8 cellular contexts compared by ENCODE assay signal in the genomic region with DNA sequence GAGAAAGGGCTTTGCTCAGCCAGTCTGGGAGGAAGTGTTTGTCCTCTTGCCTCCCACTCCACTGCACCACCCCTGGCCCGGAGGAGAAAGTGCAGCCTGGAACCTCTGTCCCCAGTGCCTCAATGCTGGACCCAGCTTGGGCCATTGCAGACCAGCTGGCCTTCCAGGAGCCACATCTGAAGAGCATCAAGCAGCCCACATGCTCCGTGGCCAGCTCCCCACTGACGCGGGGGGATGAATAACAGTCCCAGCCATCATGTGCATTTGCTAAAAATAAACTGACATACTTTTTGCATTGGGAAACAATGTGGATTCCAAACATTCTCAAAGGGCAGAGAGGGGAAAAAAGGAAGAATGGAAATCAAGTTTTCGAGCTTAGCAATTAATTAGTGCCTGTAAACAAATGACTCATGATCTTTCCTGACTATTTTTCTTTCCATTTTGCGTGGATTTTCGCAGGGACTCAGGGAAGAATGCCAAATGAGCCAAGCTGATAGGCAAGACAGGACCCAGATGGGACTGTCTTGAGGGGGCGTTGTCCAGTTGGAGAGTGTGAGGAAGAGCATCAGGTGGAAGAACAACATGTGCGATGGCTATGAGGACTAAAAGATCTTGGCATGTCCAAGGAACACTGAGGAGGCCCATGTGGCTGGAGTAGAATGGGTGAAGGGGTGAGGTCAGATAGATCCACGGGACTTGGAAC. TPM values are rescaled to one million over a fixed set of nuclear protein-coding genes. Genes with fewer than 3 reads are reported as not detected.
DNase-seq lines count a peak whose midpoint lies in the region; ATAC-seq and TF ChIP-seq lines count a peak whose summit lies in the region.

No MANE protein-coding gene starts in this region.

- in situ Hi-C loops in IMR-90 (cut with MboI; ENCODE audit: low sequenced_read_pairs) (no loop called here), transverse colon (cut with MboI; ENCODE audit: low pct_ligation_motif_present in 1 of 4, low pct_unique_long_range_greater_than_20kb in 1 of 4, low sequenced_read_pairs in 3 of 4) (loop anchor here in 1 of 4 donors (25.0 kb wide), 1 partner anchor 113 kb away; no protein-coding TSS in a partner anchor)

- H3K4me1 ChIP-seq in IMR-90 (ENCODE audit: control insufficient read depth, insufficient read depth, low read length) (peaks cover 23% of the 10 kb centered on the region), lower lobe of right lung (peaks cover 55% of the 10 kb centered on the region), transverse colon (peaks cover 0 to 6% (median 4%) of the 10 kb centered on the region in 4 donors)

- H2AK5ac ChIP-seq in IMR-90 (ENCODE audit: low read depth, low read length), result peak overlapping the region; percentile 94

- H3K27me3 ChIP-seq in IMR-90 (ENCODE audit: control insufficient read depth, insufficient read depth, low read length), result no peaks in the 10 kb centered on the region
- no peaks in the 10 kb centered on the region for H3K27me3 ChIP-seq in lower lobe of right lung (ENCODE audit: low read depth)
- H3K27me3 ChIP-seq in transverse colon, result no peaks in the 10 kb centered on the region

- peak overlapping the region; percentile 90 for H2BK120ac ChIP-seq in IMR-90 (ENCODE audit: low read depth, low read length)

- peak overlapping the region; percentile 13; the same call in 1 of the 2 replicates for H3K56ac ChIP-seq in IMR-90 (ENCODE audit: extremely low read depth, insufficient read depth, low read length)

- ATAC-seq in IMR-90 (ENCODE audit: low read depth) (peak; percentile 80), lower lobe of right lung (peak; percentile 72 to 80), GM21515 (IDR thresholded peaks at IDR 0.05; ENCODE audit: unreplicated experiment) (no peak), esophagus mucosa (no peak), HG03135 (IDR thresholded peaks at IDR 0.05; ENCODE audit: unreplicated experiment) (no peak)

- POLR2A ChIA-PET in IMR-90 (lab: Charles Lee; ENCODE audit: unreplicated experiment), result interaction anchor here (0.5 kb wide), 1 partner anchor 111 kb away, joined by 3 read pairs; no protein-coding TSS in a partner anchor

- TF ChIP-seq POLR2A in IMR-90 (IDR thresholded peaks at IDR 0.05; ENCODE audit: low read depth, low read length), result 0 out of 2 replicates have a peak, but pooled peaks have one; percentile 31
- no peak for TF ChIP-seq POLR2A in transverse colon (IDR thresholded peaks at IDR 0.05)

- TF ChIP-seq CTCF in IMR-90 (conservative IDR thresholded peaks at IDR 0.05; ENCODE audit: low read depth, low read length) (peak; percentile 44), coronary artery (IDR thresholded peaks at IDR 0.05) (no peak), lower lobe of right lung (IDR thresholded peaks at IDR 0.05) (peak; percentile 40), transverse colon (IDR thresholded peaks at IDR 0.05) (peak in 1 of 5 experiments; percentile 11)

- peaks cover 3% of the 10 kb centered on the region; the same call in 1 of the 2 replicates for H3K9me3 ChIP-seq in IMR-90 (ENCODE audit: control insufficient read depth, insufficient read depth, low read length)
- H3K9me3 ChIP-seq in lower lobe of right lung, result no peaks in the 10 kb centered on the region
- no peaks in the 10 kb centered on the region for H3K9me3 ChIP-seq in transverse colon

- peaks cover 0 to 6% of the 10 kb centered on the region in 2 experiments; a peak in 2 of 4 replicates for H3K79me1 ChIP-seq in IMR-90 (ENCODE audit: low read depth in 1 of 2, low read length in 2 of 2)

- H2BK5ac ChIP-seq in IMR-90 (ENCODE audit: low read depth, low read length, poor library complexity, severe bottlenecking), result peak overlapping the region; percentile 73

- peak overlapping the region; percentile 76 for H3K14ac ChIP-seq in IMR-90 (replicated peaks; ENCODE audit: low read depth, low read length)

- no peak overlapping the region for H3K9ac ChIP-seq in IMR-90 (ENCODE audit: low read depth, low read length)

- peak overlapping the region; percentile 83 for H4K91ac ChIP-seq in IMR-90 (ENCODE audit: insufficient read depth, low read depth, low read length)

- TF ChIP-seq EP300 in transverse colon (IDR thresholded peaks at IDR 0.05; ENCODE audit: low read depth), result peak; percentile 37

- peak overlapping the region; percentile 44 for H3K18ac ChIP-seq in IMR-90 (ENCODE audit: low read depth, low read length)

- H3K4me2 ChIP-seq in IMR-90 (ENCODE audit: low read depth, low read length), result no peak overlapping the region

- H4K20me1 ChIP-seq in IMR-90 (ENCODE audit: insufficient read depth, low read length), result no peaks in the 10 kb centered on the region

- peak overlapping the region; percentile 70; the same call in 1 of the 2 replicates for H3K23ac ChIP-seq in IMR-90 (ENCODE audit: low read depth, low read length)

- peak overlapping the region; percentile 60 for H4K5ac ChIP-seq in IMR-90 (ENCODE audit: low read depth, low read length)

- WGBS in IMR-90 (ENCODE audit: extremely low coverage in 2 of 2, insufficient read length in 1 of 2), 2 experiments, result 31% methylated on average over 2 of the region's 10 CpGs; no CpG with 5 or more reads in 1 of the 2 experiments
- WGBS in transverse colon (ENCODE audit: low coverage in 1 of 2), 2 donors, result 60 to 65% methylated on average over 5 to 10 of the region's 10 CpGs

- H4K8ac ChIP-seq in IMR-90 (ENCODE audit: low read depth in 2 of 2, low read length in 2 of 2), result peak overlapping the region; percentile 17 to 84; a peak in 3 of 4 replicates

- H3K27ac ChIP-seq in IMR-90 (ENCODE audit: insufficient read depth, low read length) (peak overlapping the region; percentile 65), coronary artery (peak overlapping the region; percentile 82 to 97), lower lobe of right lung (peak overlapping the region; percentile 54), transverse colon (peak overlapping the region; percentile 56 to 77 (median 61))

- intact Hi-C loops in IMR-90 (cut with micrococcal nuclease), result loop anchor here (2.0 kb wide), 1 partner anchor 32 kb away; no protein-coding TSS in a partner anchor
- intact Hi-C loops in lower lobe of right lung (cut with DNase I), result no loop called here
- intact Hi-C loops in transverse colon (cut with DNase I; ENCODE audit: low total_unique reads), result no loop called here

- no TSS peak for BruUV-seq in IMR-90 (replicated peaks; lab: Mats Ljungman, UMichigan)

- H3K4me3 ChIP-seq in IMR-90 (ENCODE audit: insufficient read depth, low read depth, low read length), result no peak overlapping the region
- peak overlapping the region; percentile 35 for H3K4me3 ChIP-seq in coronary artery
- no peak overlapping the region for H3K4me3 ChIP-seq in lower lobe of right lung
- H3K4me3 ChIP-seq in transverse colon, result no peak overlapping the region

- dilution Hi-C loops in IMR-90 (cut with HindIII; ENCODE audit: low sequenced_read_pairs, unreplicated experiment), result no loop called here

- peak overlapping the region; percentile 88 for H3K4ac ChIP-seq in IMR-90 (ENCODE audit: low read depth, low read length)

- peaks cover 23% of the 10 kb centered on the region for H3K9me1 ChIP-seq in IMR-90 (ENCODE audit: insufficient read depth, low read length)

- CTCF ChIA-PET in IMR-90 (lab: Yijun Ruan, JAX), result interaction anchor here (0.6 to 1.7 kb wide), 7 partner anchors 19 to 239 kb away, joined by 3 to 4 read pairs (median 3); no protein-coding TSS in a partner anchor

- DNase-seq in IMR-90 (peak; percentile 97), coronary artery (ENCODE audit: low spot score) (peak; percentile 92), lower lobe of right lung (peak; percentile 86), transverse colon (peak; percentile 65), NCI-H2081 treated with DMSO at 0.1 percent for 48 hours (lab: John Stamatoyannopoulos, UW) (no peak)

- H2BK20ac ChIP-seq in IMR-90 (ENCODE audit: low read depth, low read length), result peak overlapping the region; percentile 87

- H2AK9ac ChIP-seq in IMR-90 (replicated peaks; ENCODE audit: low read depth, low read length, poor library complexity), result peak overlapping the region; percentile 8

- H3K36me3 ChIP-seq in IMR-90 (ENCODE audit: control insufficient read depth, insufficient read depth, low read length) (no peaks in the 10 kb centered on the region), lower lobe of right lung (no peaks in the 10 kb centered on the region), transverse colon (no peaks in the 10 kb centered on the region)

- peak overlapping the region; percentile 79; the same call in 2 of the 3 replicates for H2BK15ac ChIP-seq in IMR-90 (ENCODE audit: low read depth, low read length)

- peak; percentile 30; the same call in 1 of the 2 replicates for TF ChIP-seq RAD21 in IMR-90 (IDR thresholded peaks at IDR 0.05; ENCODE audit: low read length)

- H2AFZ ChIP-seq in IMR-90 (replicated peaks; ENCODE audit: low read length, poor library complexity), result peak overlapping the region; percentile 9

TF ChIP-seq in IMR-90, 13 proteins besides CTCF, POLR2A, EP300 and RAD21 (continues in another document):
- TF ChIP-seq CEBPB (IDR thresholded peaks at IDR 0.05; ENCODE audit: low read depth, low read length), result peak; percentile 92
- TF ChIP-seq, protein P1, sequence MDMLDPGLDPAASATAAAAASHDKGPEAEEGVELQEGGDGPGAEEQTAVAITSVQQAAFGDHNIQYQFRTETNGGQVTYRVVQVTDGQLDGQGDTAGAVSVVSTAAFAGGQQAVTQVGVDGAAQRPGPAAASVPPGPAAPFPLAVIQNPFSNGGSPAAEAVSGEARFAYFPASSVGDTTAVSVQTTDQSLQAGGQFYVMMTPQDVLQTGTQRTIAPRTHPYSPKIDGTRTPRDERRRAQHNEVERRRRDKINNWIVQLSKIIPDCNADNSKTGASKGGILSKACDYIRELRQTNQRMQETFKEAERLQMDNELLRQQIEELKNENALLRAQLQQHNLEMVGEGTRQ (IDR thresholded peaks at IDR 0.05; ENCODE audit: low read depth, low read length), result peak; percentile 64
- TF ChIP-seq SMC3 (IDR thresholded peaks at IDR 0.05; ENCODE audit: low read depth, low read length), result no peak
- peak; percentile 82 for TF ChIP-seq BHLHE40 (IDR thresholded peaks at IDR 0.05; ENCODE audit: low read depth, low read length)
- peak; percentile 87 for TF ChIP-seq RCOR1 (IDR thresholded peaks at IDR 0.05; ENCODE audit: insufficient replicate concordance, low read length)
- peak; percentile 23; the same call in 1 of the 2 replicates for TF ChIP-seq NFE2L2 (IDR thresholded peaks at IDR 0.05; ENCODE audit: low read depth, low read length)

RNA-seq across cellular contexts. Expression of gene CEBPB, which starts 34.1 kb away (rescaled TPM):
- 3.4 and 6.9 TPM in 2 replicates for total RNA-seq in IMR-90 (2012; rRNA removed)
- 17.4 and 33.6 TPM in 2 replicates for polyA plus RNA-seq in IMR-90 (2012; rRNA removed)
- polyA plus RNA-seq in IMR-90 (2012; cell fraction: cytosol; rRNA removed), result 18.5 and 103 TPM in 2 replicates
- polyA plus RNA-seq in IMR-90 (2012; cell fraction: nucleus; rRNA removed; ENCODE audit: low replicate concordance), result 98.3 and 167 TPM in 2 replicates
- total RNA-seq in lower lobe of right lung, result 326 TPM
- 10 to 100 TPM; 26.1 to 78.9 (median 57.1) TPM for total RNA-seq in transverse colon
- total RNA-seq in esophagus mucosa, result 59.8 TPM

Comparison
In these comparisons a context has a peak if more than half of its experiments do, and no peak if none do; other contexts are left out.
1. ATAC-seq: peak in IMR-90 (single experiment) and lower lobe of right lung (2 of 2); none in GM21515 (single experiment), esophagus mucosa (single experiment) and HG03135 (single experiment).
2. Peak in every context shown above with its lines, with median percentiles within 50 percentile points of each other: H3K27ac ChIP-seq.